In the genomic region with DNA sequence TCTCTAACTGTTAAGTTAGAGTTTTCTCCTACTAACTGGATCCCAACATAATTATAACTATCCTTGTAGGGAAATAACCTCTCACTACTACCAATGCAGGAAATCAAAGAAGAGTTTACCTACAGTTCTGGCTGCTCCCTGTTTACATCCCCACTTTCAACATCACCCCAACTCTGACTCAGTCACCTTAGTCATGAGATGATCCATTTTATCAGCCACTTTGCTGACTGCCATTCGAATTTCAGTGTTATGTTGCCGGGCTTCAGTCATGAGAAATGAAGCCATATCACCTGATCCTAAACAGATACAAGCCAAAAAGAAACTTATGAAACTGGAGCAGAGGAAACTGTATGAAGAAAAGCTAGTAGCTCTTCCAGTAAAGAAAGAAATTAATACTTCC, we compare ENCODE assay signal across 25 cellular contexts. TPM values are rescaled to one million over a fixed set of nuclear protein-coding genes. Genes with fewer than 3 reads are reported as not detected.
DNase-seq lines count a peak whose midpoint lies in the region; ATAC-seq and TF ChIP-seq lines count a peak whose summit lies in the region.
"Had no signal": no experiment of that assay in that cellular context is flagged by ENCODE, and none has a peak within 500 bp of the region (broad histone marks: within the 10 kb centered on the region; RNA-seq: fewer than 3 reads in every experiment).

No MANE protein-coding gene starts in this region.

- 90 to 92% methylated on average over 2 of the region's 2 CpGs for WGBS in upper lobe of left lung, 2 donors
- WGBS in body of pancreas, 2 donors, result 74 to 90% methylated on average over 2 of the region's 2 CpGs

- intact Hi-C loops in MCF 10A (cut with micrococcal nuclease), result no loop called here
- intact Hi-C loops in breast epithelium (cut with DNase I; ENCODE audit: low total_unique reads), result loop anchor here (5.0 kb wide), 1 partner anchor 522 kb away; no protein-coding TSS in a partner anchor
- intact Hi-C loops in body of pancreas (cut with DNase I), result no loop called here

- H3K27me3 ChIP-seq in breast epithelium (no peaks in the 10 kb centered on the region), upper lobe of left lung (no peaks in the 10 kb centered on the region), body of pancreas (no peaks in the 10 kb centered on the region)
- H3K27me3 ChIP-seq: BE2C, heart left ventricle, uterus had no signal

- H3K4me3 Mint-ChIP-seq in MCF 10A (ENCODE audit: unreplicated experiment), result no peak overlapping the region
- no peak overlapping the region for H3K4me3 Mint-ChIP-seq in activated T-helper 17 cell treated with anti-CD3 and anti-CD28 coated beads, Interleukin-2, amount 50 U/mL, for 72 hours
- H3K4me3 Mint-ChIP-seq: memory B cell, naive B cell had no signal

- DNase-seq in MCF 10A (ENCODE audit: unreplicated experiment) (peak; percentile 38), breast epithelium (ENCODE audit: low spot score in 2 of 2) (no peak), fibroblast of mammary gland (ENCODE audit: low read depth) (peak; percentile 69), upper lobe of left lung (no peak), cerebellar nuclear complex (lab: John Stamatoyannopoulos, UW) (no peak), body of pancreas (no peak), foreskin melanocyte (no peak)
- DNase-seq: activated CD8-positive, alpha-beta memory T cell treated with anti-CD3 and anti-CD28 coated beads for 24 hours; activated naive CD4-positive, alpha-beta T cell; activated T-cell treated with anti-CD3 and anti-CD28 coated beads, Interleukin-2, amount 50 U/mL, for 1 hour; BE2C; DMS79; heart left ventricle; left colon; naive B cell; NCI-H1092; NCI-H187 treated with DMSO at 0.1 percent for 48 hours; psoas muscle; SHP77 treated with DMSO at 0.1 percent for 48 hours; stimulated activated CD4-positive, alpha-beta T cell treated with anti-CD3 and anti-CD28 coated beads, Interleukin-1b, Interleukin-23, amount 100 ng/mL, for 48 hours; uterus had no signal

- TF ChIP-seq POLR2A in breast epithelium (IDR thresholded peaks at IDR 0.05), result no peak
- TF ChIP-seq POLR2A in upper lobe of left lung (IDR thresholded peaks at IDR 0.05), result no peak
- no peak for TF ChIP-seq POLR2A in body of pancreas (IDR thresholded peaks at IDR 0.05)

- CTCF ChIA-PET in MCF 10A (lab: Yijun Ruan, JAX), result interaction anchor here (0.8 to 1.4 kb wide), 2 partner anchors 10 to 33 kb away, joined by 4 to 5 read pairs; no protein-coding TSS in a partner anchor

- peak; percentile 63 for ATAC-seq in activated T-helper 17 cell treated with anti-CD3 and anti-CD28 coated beads, Interleukin-2, amount 50 U/mL, for 72 hours (replicated peaks)
- no peak for ATAC-seq in upper lobe of left lung (ENCODE audit: low FRiP score in 2 of 2)
- ATAC-seq in body of pancreas, result no peak
- ATAC-seq: activated CD4-positive, CD25-positive, alpha-beta regulatory T cell treated with anti-CD3 and anti-CD28 coated beads, Interleukin-2, amount 50 U/mL, for 24 hours; heart left ventricle; left colon; psoas muscle had no signal

- H3K4me1 ChIP-seq in breast epithelium, result no peaks in the 10 kb centered on the region
- peaks cover 0 to 26% (median 21%) of the 10 kb centered on the region in 4 donors for H3K4me1 ChIP-seq in upper lobe of left lung
- H3K4me1 ChIP-seq in body of pancreas, result no peaks in the 10 kb centered on the region
- H3K4me1 ChIP-seq: BE2C, psoas muscle, uterus had no signal

- H3K27ac Mint-ChIP-seq in MCF 10A (ENCODE audit: low read depth, unreplicated experiment), result peak overlapping the region; percentile 85
- peak overlapping the region; percentile 64 for H3K27ac Mint-ChIP-seq in activated T-helper 17 cell treated with anti-CD3 and anti-CD28 coated beads, Interleukin-2, amount 50 U/mL, for 72 hours
- H3K27ac Mint-ChIP-seq: memory B cell, naive B cell had no signal

- TF ChIP-seq CTCF in MCF 10A (IDR thresholded peaks at IDR 0.05; ENCODE audit: unreplicated experiment) (no peak), breast epithelium (IDR thresholded peaks at IDR 0.05) (no peak), fibroblast of mammary gland (conservative IDR thresholded peaks at IDR 0.05; ENCODE audit: control insufficient read depth, insufficient read depth, low read depth, low read length) (no peak), upper lobe of left lung (IDR thresholded peaks at IDR 0.05) (no peak), body of pancreas (IDR thresholded peaks at IDR 0.05) (no peak)

- peaks cover 39% of the 10 kb centered on the region for H3K4me1 Mint-ChIP-seq in MCF 10A (ENCODE audit: insufficient read depth, unreplicated experiment)
- H3K4me1 Mint-ChIP-seq in activated T-helper 17 cell treated with anti-CD3 and anti-CD28 coated beads, Interleukin-2, amount 50 U/mL, for 72 hours, result no peaks in the 10 kb centered on the region
- H3K4me1 Mint-ChIP-seq: memory B cell, naive B cell had no signal

- TF ChIP-seq EP300 in upper lobe of left lung (IDR thresholded peaks at IDR 0.05), result no peak

- H3K36me3 ChIP-seq in breast epithelium, result peaks cover 16% of the 10 kb centered on the region
- H3K36me3 ChIP-seq in upper lobe of left lung, result peaks cover 44 to 88% (median 69%) of the 10 kb centered on the region in 4 donors
- peaks cover 9 to 42% of the 10 kb centered on the region in 2 donors for H3K36me3 ChIP-seq in body of pancreas (replicated peaks in 1 of 2; ENCODE audit: insufficient read depth in 1 of 2, low read depth in 2 of 2)
- H3K36me3 ChIP-seq: uterus had no signal

- H3K36me3 Mint-ChIP-seq in MCF 10A (ENCODE audit: insufficient read depth, unreplicated experiment), result peaks cover 65% of the 10 kb centered on the region
- H3K36me3 Mint-ChIP-seq in activated T-helper 17 cell treated with anti-CD3 and anti-CD28 coated beads, Interleukin-2, amount 50 U/mL, for 72 hours (ENCODE audit: low read depth), result peaks cover 96% of the 10 kb centered on the region

- no TSS peak for BruUV-seq in MCF 10A (replicated peaks; lab: Mats Ljungman, UMichigan)

- no peaks in the 10 kb centered on the region for H3K27me3 Mint-ChIP-seq in MCF 10A (ENCODE audit: insufficient read depth, unreplicated experiment)
- no peaks in the 10 kb centered on the region for H3K27me3 Mint-ChIP-seq in activated T-helper 17 cell treated with anti-CD3 and anti-CD28 coated beads, Interleukin-2, amount 50 U/mL, for 72 hours
- H3K27me3 Mint-ChIP-seq: memory B cell, naive B cell had no signal

- H3K9me3 Mint-ChIP-seq in MCF 10A (ENCODE audit: unreplicated experiment), result no peaks in the 10 kb centered on the region
- no peaks in the 10 kb centered on the region for H3K9me3 Mint-ChIP-seq in activated T-helper 17 cell treated with anti-CD3 and anti-CD28 coated beads, Interleukin-2, amount 50 U/mL, for 72 hours
- H3K9me3 Mint-ChIP-seq: memory B cell, naive B cell had no signal

- H3K4me3 ChIP-seq in breast epithelium, result no peak overlapping the region
- no peak overlapping the region for H3K4me3 ChIP-seq in fibroblast of mammary gland (ENCODE audit: control insufficient read depth, low read depth, low read length)
- H3K4me3 ChIP-seq in upper lobe of left lung, result no peak overlapping the region
- H3K4me3 ChIP-seq in body of pancreas, result no peak overlapping the region
- H3K4me3 ChIP-seq: heart left ventricle, psoas muscle, skin epidermis, uterus had no signal

- POLR2A ChIA-PET in MCF 10A (lab: Yijun Ruan, JAX), result interaction anchor here (5.4 to 7.3 kb wide), 2 partner anchors 32 to 37 kb away, joined by 38 to 80 read pairs; a partner anchor contains a TSS

- H3K27ac ChIP-seq in breast epithelium, result no peak overlapping the region
- peak overlapping the region in 3 of 4 donors; percentile 3 to 53 (median 42) for H3K27ac ChIP-seq in upper lobe of left lung
- H3K27ac ChIP-seq in body of pancreas, result no peak overlapping the region
- H3K27ac ChIP-seq: psoas muscle, uterus had no signal

- H3K9me3 ChIP-seq in breast epithelium, result no peaks in the 10 kb centered on the region
- no peaks in the 10 kb centered on the region for H3K9me3 ChIP-seq in upper lobe of left lung
- H3K9me3 ChIP-seq in body of pancreas, result no peaks in the 10 kb centered on the region
- H3K9me3 ChIP-seq: BE2C, heart left ventricle, psoas muscle, uterus had no signal

RNA-seq across cellular contexts. Expression of a gene that starts 33.7 kb away (rescaled TPM):
- total RNA-seq in MCF 10A (2022), result 14.9 and 16.1 TPM in 2 replicates
- 10 to 100 TPM; 46.5 to 61.3 (median 54.3) TPM for total RNA-seq in breast epithelium
- 10 to 100 TPM in 1 of 2 donors, 1 to 10 TPM in 1; 4.7 to 10.9 TPM for total RNA-seq in activated T-helper 17 cell treated with anti-CD3 and anti-CD28 coated beads, Interleukin-2, amount 50 U/mL, for 72 hours
- 10 to 100 TPM; 43.1 to 79.6 (median 57.4) TPM for total RNA-seq in upper lobe of left lung
- 10 to 100 TPM; 16.3 to 23.7 TPM for total RNA-seq in body of pancreas

RNA-seq across cellular contexts. Expression of a gene that starts 36.6 kb away (rescaled TPM):
- total RNA-seq in MCF 10A (2022) (32.2 and 32.6 TPM in 2 replicates), breast epithelium (10 to 100 TPM; 23.3 to 41.0 (median 36.8) TPM), upper lobe of left lung (10 to 100 TPM; 36.5 to 72.3 (median 50.0) TPM), body of pancreas (10 to 100 TPM; 15.8 to 21.3 TPM)
- 10 to 100 TPM; 41.2 to 41.5 TPM for total RNA-seq in activated T-helper 17 cell treated with anti-CD3 and anti-CD28 coated beads, Interleukin-2, amount 50 U/mL, for 72 hours

RNA-seq across cellular contexts. Expression of a gene that starts 36.8 kb away (rescaled TPM):
- total RNA-seq in MCF 10A (2022) (56.3 and 69.4 TPM in 2 replicates), breast epithelium (10 to 100 TPM; 13.9 to 24.4 (median 18.7) TPM), upper lobe of left lung (10 to 100 TPM; 10.5 to 44.7 (median 28.5) TPM), body of pancreas (1 to 10 TPM; 6.7 to 7.9 TPM)
- 10 to 100 TPM; 13.1 to 17.3 TPM for total RNA-seq in activated T-helper 17 cell treated with anti-CD3 and anti-CD28 coated beads, Interleukin-2, amount 50 U/mL, for 72 hours

Comparison
In these comparisons a context has a peak if more than half of its experiments do, and no peak if none do; other contexts are left out.
1. DNase-seq: peak in MCF 10A (single experiment) and fibroblast of mammary gland (single experiment); none in breast epithelium (0 of 2), upper lobe of left lung (0 of 2), cerebellar nuclear complex (0 of 2), body of pancreas (0 of 4) and foreskin melanocyte (single experiment).
2. H3K27ac ChIP-seq: peak in upper lobe of left lung (3 of 4); none in breast epithelium (0 of 2) and body of pancreas (0 of 4).